ENCODE assay signal across 8 cellular contexts in genomic region chr17:27315322-27315721, GRCh38. TPM values are rescaled to one million over a fixed set of nuclear protein-coding genes. Genes with fewer than 3 reads are reported as not detected.
A peak's percentile ranks its signal among the peaks of the same experiment; 100 is the strongest.
DNase-seq lines count a peak whose midpoint lies in the region; ATAC-seq and TF ChIP-seq lines count a peak whose summit lies in the region.

No MANE protein-coding gene starts in this region.

- DNase-seq in DMS 273 treated with DMSO at 0.1 percent for 48 hours (lab: John Stamatoyannopoulos, UW): peak; percentile 19
- peak; percentile 54 for DNase-seq in NCI-H510A (lab: John Stamatoyannopoulos, UW)
- peak; percentile 88 for DNase-seq in fibroblast of villous mesenchyme (ENCODE audit: low read depth)
- DNase-seq in pons (ENCODE audit: low spot score): peak; percentile 42
- DNase-seq in retina: no peak
- DNase-seq in HCEC 1CT: no peak
- DNase-seq in stimulated activated CD4-positive, alpha-beta T cell treated with anti-CD3 and anti-CD28 coated beads, Interleukin-4, amount 100 ng/mL, for 4 hours: no peak

- no peak overlapping the region for H3K4me3 ChIP-seq in fibroblast of villous mesenchyme (ENCODE audit: low read depth, low read length)

- TF ChIP-seq CTCF in fibroblast of villous mesenchyme (IDR thresholded peaks at IDR 0.05; ENCODE audit: insufficient read depth, low read depth, low read length): no peak

- ATAC-seq in GM18858 (IDR thresholded peaks at IDR 0.05; ENCODE audit: unreplicated experiment): no peak

RNA-seq across cellular contexts. Expression of gene WSB1, which starts 21.4 kb away (rescaled TPM):
- total RNA-seq in fibroblast of villous mesenchyme: 135 and 208 TPM in 2 replicates

Comparison
In these comparisons a context has a peak if more than half of its experiments do, and no peak if none do; other contexts are left out.
1. DNase-seq: peak in DMS 273 treated with DMSO at 0.1 percent for 48 hours (single experiment), NCI-H510A (single experiment), fibroblast of villous mesenchyme (single experiment) and pons (single experiment); none in retina (single experiment), HCEC 1CT (single experiment) and stimulated activated CD4-positive, alpha-beta T cell treated with anti-CD3 and anti-CD28 coated beads, Interleukin-4, amount 100 ng/mL, for 4 hours (0 of 2).